In the genomic region with DNA sequence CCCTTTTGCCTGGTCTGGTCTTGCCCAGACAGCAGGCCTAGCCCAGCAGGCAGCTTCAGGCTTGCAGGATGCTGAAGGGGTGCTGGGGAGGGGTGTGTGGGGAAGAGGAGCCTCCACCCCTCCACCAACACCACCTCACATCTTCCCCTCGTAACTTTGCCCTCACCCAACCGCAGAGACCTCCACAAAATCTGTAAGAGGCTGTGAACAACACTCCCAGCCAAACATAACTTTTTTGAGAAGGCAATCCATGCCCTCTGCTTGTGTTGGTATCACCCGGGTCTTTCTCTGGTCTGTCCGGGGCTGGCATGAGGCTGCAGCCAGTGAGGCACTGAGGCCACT, we compare ENCODE assay signal across 12 cellular contexts. TPM values are rescaled to one million over a fixed set of nuclear protein-coding genes. Genes with fewer than 3 reads are reported as not detected.
A peak's percentile ranks its signal among the peaks of the same experiment; 100 is the strongest.
DNase-seq lines count a peak whose midpoint lies in the region; ATAC-seq and TF ChIP-seq lines count a peak whose summit lies in the region.
"Not testable (repeated sequence)": the region's sequence is repeated elsewhere in the genome, so short reads cannot be mapped to it uniquely, and the experiment has no call there.
"Had no signal": no experiment of that assay in that cellular context is flagged by ENCODE, and none has a peak within 500 bp of the region (broad histone marks: within the 10 kb centered on the region; RNA-seq: fewer than 3 reads in every experiment).

No MANE protein-coding gene starts in this region.

- not testable (repeated sequence) for H3K27me3 ChIP-seq in DND-41 (ENCODE audit: insufficient read depth, low read length, poor library complexity)

- H3K4me1 ChIP-seq in DND-41 (ENCODE audit: insufficient read depth, low read length) = peaks cover 62% of the 10 kb centered on the region

- H3K9me3 ChIP-seq in DND-41 (ENCODE audit: insufficient read depth, low read length, severe bottlenecking) = not testable (repeated sequence)

- H4K20me1 ChIP-seq in DND-41 (ENCODE audit: insufficient read depth, low read length) = not testable (repeated sequence)

- not testable (repeated sequence) for H3K4me2 ChIP-seq in DND-41 (ENCODE audit: insufficient read depth, low read length)

- not testable (repeated sequence) for H3K4me3 ChIP-seq in DND-41 (ENCODE audit: low read depth in 1 of 2, low read length in 2 of 2)

- H3K27ac Mint-ChIP-seq in activated CD8-positive, alpha-beta T cell treated with anti-CD3 and anti-CD28 coated beads for 36 hours = peak overlapping the region; percentile 95
- H3K27ac Mint-ChIP-seq in activated T-cell treated with anti-CD3 and anti-CD28 coated beads, Interleukin-2, amount 50 U/mL, for 72 hours = not testable (repeated sequence)
- peak overlapping the region; percentile 94 for H3K27ac Mint-ChIP-seq in activated naive CD8-positive, alpha-beta T cell treated with anti-CD3 and anti-CD28 coated beads, Interleukin-2, amount 10 ng/mL, durations not matched to agents 7 days and 5 days
- H3K27ac Mint-ChIP-seq in effector memory CD8-positive, alpha-beta T cell = peak overlapping the region in 1 of 2 donors; percentile 66
- peak overlapping the region; percentile 90 for H3K27ac Mint-ChIP-seq in stimulated activated naive CD8-positive, alpha-beta T cell treated with anti-CD3 and anti-CD28 coated beads, Interleukin-15, Interleukin-2, amounts not matched to agents 100 ng/mL and 50 ng/mL, for 24 hours

- H3K27me3 Mint-ChIP-seq in activated CD8-positive, alpha-beta T cell treated with anti-CD3 and anti-CD28 coated beads for 36 hours; activated T-cell treated with anti-CD3 and anti-CD28 coated beads, Interleukin-2, amount 50 U/mL, for 72 hours (ENCODE audit: low read depth); activated naive CD8-positive, alpha-beta T cell treated with anti-CD3 and anti-CD28 coated beads, Interleukin-2, amount 10 ng/mL, durations not matched to agents 7 days and 5 days; effector memory CD8-positive, alpha-beta T cell; stimulated activated naive CD8-positive, alpha-beta T cell treated with anti-CD3 and anti-CD28 coated beads, Interleukin-15, Interleukin-2, amounts not matched to agents 100 ng/mL and 50 ng/mL, for 24 hours: not testable (repeated sequence)

- not testable (repeated sequence) for H3K79me2 ChIP-seq in DND-41 (ENCODE audit: insufficient read depth, low read length)

- POLR2A ChIA-PET in activated CD8-positive, alpha-beta T cell treated with anti-CD3 and anti-CD28 coated beads for 36 hours (lab: Charles Lee) = not testable (repeated sequence)
- POLR2A ChIA-PET in activated naive CD8-positive, alpha-beta T cell treated with anti-CD3 and anti-CD28 coated beads, Interleukin-2, amount 10 ng/mL, durations not matched to agents 7 days and 5 days (lab: Charles Lee) = interaction anchor here (1.7 kb wide), 1 partner anchor 14 kb away, joined by 8 read pairs; no protein-coding TSS in a partner anchor

- intact Hi-C loops in activated CD8-positive, alpha-beta T cell treated with anti-CD3 and anti-CD28 coated beads for 36 hours (cut with micrococcal nuclease) = not testable (repeated sequence)

- CTCF ChIA-PET in activated CD8-positive, alpha-beta T cell treated with anti-CD3 and anti-CD28 coated beads for 36 hours (lab: Charles Lee) = not testable (repeated sequence)

- not testable (repeated sequence) for TF ChIP-seq CTCF in DND-41 (IDR thresholded peaks at IDR 0.05; ENCODE audit: borderline replicate concordance, extremely low read depth, low read length, poor library complexity, severe bottlenecking); activated CD8-positive, alpha-beta T cell treated with anti-CD3 and anti-CD28 coated beads for 36 hours (IDR thresholded peaks at IDR 0.05)

- H3K4me1 Mint-ChIP-seq in activated CD8-positive, alpha-beta T cell treated with anti-CD3 and anti-CD28 coated beads for 36 hours (ENCODE audit: low read depth) = peaks cover 84% of the 10 kb centered on the region
- H3K4me1 Mint-ChIP-seq in activated T-cell treated with anti-CD3 and anti-CD28 coated beads, Interleukin-2, amount 50 U/mL, for 72 hours (ENCODE audit: low read depth) = peaks cover 48% of the 10 kb centered on the region
- H3K4me1 Mint-ChIP-seq in activated naive CD8-positive, alpha-beta T cell treated with anti-CD3 and anti-CD28 coated beads, Interleukin-2, amount 10 ng/mL, durations not matched to agents 7 days and 5 days = peaks cover 63% of the 10 kb centered on the region
- H3K4me1 Mint-ChIP-seq in effector memory CD8-positive, alpha-beta T cell (ENCODE audit: low read depth in 2 of 2) = peaks cover 19 to 31% of the 10 kb centered on the region in 2 donors
- H3K4me1 Mint-ChIP-seq in stimulated activated naive CD8-positive, alpha-beta T cell treated with anti-CD3 and anti-CD28 coated beads, Interleukin-15, Interleukin-2, amounts not matched to agents 100 ng/mL and 50 ng/mL, for 24 hours (ENCODE audit: low read depth) = peaks cover 86% of the 10 kb centered on the region

- peak overlapping the region; percentile 72 for H3K27ac ChIP-seq in DND-41 (ENCODE audit: low read length)

- not testable (repeated sequence) for H2AFZ ChIP-seq in DND-41 (ENCODE audit: low read depth, low read length)

- not testable (repeated sequence) for H3K36me3 ChIP-seq in DND-41 (ENCODE audit: insufficient read depth, low read length)

- peak overlapping the region; percentile 64 for H3K4me3 Mint-ChIP-seq in activated CD8-positive, alpha-beta T cell treated with anti-CD3 and anti-CD28 coated beads for 36 hours
- H3K4me3 Mint-ChIP-seq in activated T-cell treated with anti-CD3 and anti-CD28 coated beads, Interleukin-2, amount 50 U/mL, for 72 hours = peak overlapping the region in 1 of 2 donors; percentile 32
- H3K4me3 Mint-ChIP-seq in activated naive CD8-positive, alpha-beta T cell treated with anti-CD3 and anti-CD28 coated beads, Interleukin-2, amount 10 ng/mL, durations not matched to agents 7 days and 5 days = peak overlapping the region; percentile 73
- not testable (repeated sequence) for H3K4me3 Mint-ChIP-seq in effector memory CD8-positive, alpha-beta T cell; stimulated activated naive CD8-positive, alpha-beta T cell treated with anti-CD3 and anti-CD28 coated beads, Interleukin-15, Interleukin-2, amounts not matched to agents 100 ng/mL and 50 ng/mL, for 24 hours

- not testable (repeated sequence) for H3K9ac ChIP-seq in DND-41 (ENCODE audit: low read depth, low read length)

- H3K9me3 Mint-ChIP-seq in activated CD8-positive, alpha-beta T cell treated with anti-CD3 and anti-CD28 coated beads for 36 hours; activated T-cell treated with anti-CD3 and anti-CD28 coated beads, Interleukin-2, amount 50 U/mL, for 72 hours; activated naive CD8-positive, alpha-beta T cell treated with anti-CD3 and anti-CD28 coated beads, Interleukin-2, amount 10 ng/mL, durations not matched to agents 7 days and 5 days; effector memory CD8-positive, alpha-beta T cell; stimulated activated naive CD8-positive, alpha-beta T cell treated with anti-CD3 and anti-CD28 coated beads, Interleukin-15, Interleukin-2, amounts not matched to agents 100 ng/mL and 50 ng/mL, for 24 hours: not testable (repeated sequence)

- not testable (repeated sequence) for ATAC-seq in DND-41 (ENCODE audit: insufficient read depth, low read depth)
- peak; percentile 18 for ATAC-seq in activated CD8-positive, alpha-beta T cell treated with anti-CD3 and anti-CD28 coated beads for 36 hours
- ATAC-seq in activated T-cell treated with anti-CD3 and anti-CD28 coated beads, Interleukin-2, amount 50 U/mL, for 72 hours (replicated peaks in 1 of 2) = peak; percentile 27 to 35
- peak; percentile 31 for ATAC-seq in activated naive CD8-positive, alpha-beta T cell treated with anti-CD3 and anti-CD28 coated beads, Interleukin-2, amount 10 ng/mL, durations not matched to agents 7 days and 5 days (ENCODE audit: low read depth)
- peak; percentile 40 for ATAC-seq in effector memory CD8-positive, alpha-beta T cell (replicated peaks)

- DNase-seq in DND-41; activated CD8-positive, alpha-beta T cell treated with anti-CD3 and anti-CD28 coated beads for 36 hours; activated T-cell treated with anti-CD3 and anti-CD28 coated beads, Interleukin-2, amount 50 U/mL, for 72 hours; activated naive CD8-positive, alpha-beta T cell treated with anti-CD3 and anti-CD28 coated beads, Interleukin-2, amount 10 ng/mL, durations not matched to agents 7 days and 5 days; effector memory CD8-positive, alpha-beta T cell: not testable (repeated sequence)

- H3K36me3 Mint-ChIP-seq in activated CD8-positive, alpha-beta T cell treated with anti-CD3 and anti-CD28 coated beads for 36 hours (ENCODE audit: low read depth) = peaks cover 11% of the 10 kb centered on the region
- not testable (repeated sequence) for H3K36me3 Mint-ChIP-seq in activated T-cell treated with anti-CD3 and anti-CD28 coated beads, Interleukin-2, amount 50 U/mL, for 72 hours (ENCODE audit: insufficient read depth in 2 of 2); activated naive CD8-positive, alpha-beta T cell treated with anti-CD3 and anti-CD28 coated beads, Interleukin-2, amount 10 ng/mL, durations not matched to agents 7 days and 5 days; effector memory CD8-positive, alpha-beta T cell (ENCODE audit: insufficient read depth); stimulated activated naive CD8-positive, alpha-beta T cell treated with anti-CD3 and anti-CD28 coated beads, Interleukin-15, Interleukin-2, amounts not matched to agents 100 ng/mL and 50 ng/mL, for 24 hours (ENCODE audit: low read depth)

RNA-seq across cellular contexts. Expression of gene CD8B, which starts 26.2 kb away (rescaled TPM):
- 100 to 1,000 TPM; 319 to 321 TPM for total RNA-seq in activated CD8-positive, alpha-beta T cell treated with anti-CD3 and anti-CD28 coated beads for 36 hours
- total RNA-seq in activated T-cell treated with anti-CD3 and anti-CD28 coated beads, Interleukin-2, amount 50 U/mL, for 72 hours = 10 to 100 TPM; 71.2 to 79.3 TPM
- total RNA-seq in activated naive CD8-positive, alpha-beta T cell treated with anti-CD3 and anti-CD28 coated beads, Interleukin-2, amount 10 ng/mL, durations not matched to agents 7 days and 5 days = 100 to 1,000 TPM; 475 to 483 TPM
- total RNA-seq: A172, A673, Daoy, G401, H4 had no signal

RNA-seq across cellular contexts. Expression of gene CD8A, which starts 44.8 kb away (rescaled TPM):
- 100 to 1,000 TPM; 419 to 432 TPM for total RNA-seq in activated CD8-positive, alpha-beta T cell treated with anti-CD3 and anti-CD28 coated beads for 36 hours
- total RNA-seq in activated T-cell treated with anti-CD3 and anti-CD28 coated beads, Interleukin-2, amount 50 U/mL, for 72 hours = 100 to 1,000 TPM; 180 to 222 TPM
- total RNA-seq in activated naive CD8-positive, alpha-beta T cell treated with anti-CD3 and anti-CD28 coated beads, Interleukin-2, amount 10 ng/mL, durations not matched to agents 7 days and 5 days = 100 to 1,000 TPM; 666 to 683 TPM
- total RNA-seq: A172, A673, Daoy, H4, H9 had no signal
